Comparison of ENCODE assay signal across 12 cellular contexts in genomic region chr3:110995461-110996226, GRCh38.
DNase-seq lines count a peak whose midpoint lies in the region; ATAC-seq, FAIRE-seq and TF ChIP-seq lines count a peak whose summit lies in the region.
"Had no signal": no experiment of that assay in that cellular context is flagged by ENCODE, and none has a peak within 500 bp of the region (broad histone marks: within the 10 kb centered on the region; RNA-seq: fewer than 3 reads in every experiment).

No MANE protein-coding gene starts in this region.

- no peak for TF ChIP-seq RAD21 in H1 (IDR thresholded peaks at IDR 0.05 in 1 of 2, conservative IDR thresholded peaks at IDR 0.05 in 1 of 2; ENCODE audit: low read depth in 2 of 2, low read length in 2 of 2)

- no peak overlapping the region for H2BK120ac ChIP-seq in H1 (replicated peaks; ENCODE audit: low read depth, low read length)

- TF ChIP-seq EP300 in H1 (IDR thresholded peaks at IDR 0.05; ENCODE audit: borderline replicate concordance in 1 of 2, low read depth in 2 of 2, low read length in 2 of 2), result no peak

- TF ChIP-seq POLR2A in breast epithelium (IDR thresholded peaks at IDR 0.05), result no peak
- no peak for TF ChIP-seq POLR2A in H1 (IDR thresholded peaks at IDR 0.05; ENCODE audit: control extremely low read depth in 1 of 2, low read depth in 2 of 2, low read length in 2 of 2)

- H3K27me3 Mint-ChIP-seq in MCF 10A (ENCODE audit: insufficient read depth, unreplicated experiment), result no peaks in the 10 kb centered on the region
- H3K27me3 Mint-ChIP-seq: activated naive CD8-positive, alpha-beta T cell treated with anti-CD3 and anti-CD28 coated beads for 36 hours had no signal

- no TSS peak for BruUV-seq in MCF 10A (replicated peaks; lab: Mats Ljungman, UMichigan)

- POLR2A ChIA-PET in MCF 10A (lab: Yijun Ruan, JAX), result interaction anchor here (0.6 kb wide), 3 partner anchors 18 to 860 kb away, joined by 3 read pairs; no protein-coding TSS in a partner anchor
- POLR2A ChIA-PET in H1 (lab: Charles Lee; ENCODE audit: partially characterized antibody), result interaction anchor here (3.1 kb wide), 1 partner anchor 25 kb away, joined by 13 read pairs; no protein-coding TSS in a partner anchor

- H3K27ac ChIP-seq in breast epithelium, result no peak overlapping the region
- H3K27ac ChIP-seq in H1 (ENCODE audit: low read depth, low read length), result no peak overlapping the region
- no peak overlapping the region for H3K27ac ChIP-seq in kidney (ENCODE audit: low read depth in 2 of 2, low read length in 2 of 2)
- H3K27ac ChIP-seq: hepatocyte had no signal

- no peak overlapping the region for H2BK15ac ChIP-seq in H1 (ENCODE audit: low read length)

- H3K9me3 Mint-ChIP-seq in MCF 10A (ENCODE audit: unreplicated experiment), result no peaks in the 10 kb centered on the region
- H3K9me3 Mint-ChIP-seq: activated naive CD8-positive, alpha-beta T cell treated with anti-CD3 and anti-CD28 coated beads for 36 hours had no signal

- H3K9ac ChIP-seq in H1 (replicated peaks in 1 of 4; ENCODE audit: extremely low read depth in 1 of 4, low read depth in 3 of 4, low read length in 3 of 4) (no peak overlapping the region), kidney (ENCODE audit: low read length in 2 of 2) (no peak overlapping the region)

- no peak overlapping the region for H3K56ac ChIP-seq in H1 (replicated peaks; ENCODE audit: insufficient read length, low read depth, low read length)

- no peak overlapping the region for H3K23ac ChIP-seq in H1 (ENCODE audit: insufficient read length)

- no peak overlapping the region for H3K18ac ChIP-seq in H1 (ENCODE audit: extremely low read depth, low read length)

- no peak overlapping the region for H2BK12ac ChIP-seq in H1 (ENCODE audit: low read depth, low read length)

- no peaks in the 10 kb centered on the region for H3K23me2 ChIP-seq in H1 (ENCODE audit: low read depth, low read length)

- no peak for ATAC-seq in GM18502 (IDR thresholded peaks at IDR 0.05; ENCODE audit: poor library complexity, unreplicated experiment)

- H4K5ac ChIP-seq in H1 (ENCODE audit: insufficient read length, low read depth, low read length), result no peak overlapping the region

- H4K91ac ChIP-seq in H1 (replicated peaks; ENCODE audit: insufficient read length, low read length), result no peak overlapping the region

- WGBS in H1 (ENCODE audit: extremely low coverage in 1 of 2, insufficient coverage in 1 of 2, insufficient read length in 1 of 2, insufficient replicate concordance in 2 of 2, low coverage in 1 of 2, low lambda C conversion rate in 2 of 2, missing lambda C conversion rate in 1 of 2), 2 experiments, result 89% methylated on average over 2 of the region's 2 CpGs; no CpG with 5 or more reads in 1 of the 2 experiments

- peaks cover 7% of the 10 kb centered on the region for H3K4me1 Mint-ChIP-seq in MCF 10A (ENCODE audit: insufficient read depth, unreplicated experiment)
- H3K4me1 Mint-ChIP-seq: activated naive CD8-positive, alpha-beta T cell treated with anti-CD3 and anti-CD28 coated beads for 36 hours had no signal

- H3K36me3 ChIP-seq in breast epithelium (no peaks in the 10 kb centered on the region), H1 (ENCODE audit: control insufficient read depth in 2 of 4, insufficient read depth in 4 of 4, low read length in 3 of 4) (no peaks in the 10 kb centered on the region), kidney (ENCODE audit: control insufficient read depth in 1 of 2, insufficient read depth in 2 of 2, low read length in 2 of 2) (no peaks in the 10 kb centered on the region)

- DNase-seq in MCF 10A (ENCODE audit: unreplicated experiment) (peak; percentile 71), breast epithelium (ENCODE audit: low spot score in 2 of 2) (no peak), NCI-H526 treated with DMSO at 0.1 percent for 48 hours (lab: John Stamatoyannopoulos, UW) (peak; percentile 24), H1 (ENCODE audit: low read depth in 1 of 2, low spot score in 2 of 2) (no peak), D341Med (ENCODE audit: low spot score) (no peak), hepatic stellate cell (ENCODE audit: low spot score) (no peak), kidney (no peak)
- DNase-seq: activated CD8-positive, alpha-beta memory T cell treated with anti-CD3 and anti-CD28 coated beads, Interleukin-2, amount 50 U/mL, for 4 hours; activated naive CD8-positive, alpha-beta T cell treated with anti-CD3 and anti-CD28 coated beads for 36 hours; NCI-H1694 had no signal

- FAIRE-seq in H1 (lab: Jason Lieb, UNC), result no peak
- no peak for FAIRE-seq in kidney (lab: Jason Lieb, UNC)

- H3K4ac ChIP-seq in H1 (replicated peaks; ENCODE audit: insufficient read length, low read depth, low read length), result no peak overlapping the region

- no peak overlapping the region for H2BK5ac ChIP-seq in H1 (ENCODE audit: low read depth, low read length)

- H3K14ac ChIP-seq in H1 (ENCODE audit: insufficient read length), result no peak overlapping the region

- no peak overlapping the region for H2AK5ac ChIP-seq in H1 (ENCODE audit: low read depth, low read length)

- no peaks in the 10 kb centered on the region for H3K79me1 ChIP-seq in H1 (ENCODE audit: low read depth, low read length)

- intact Hi-C loops in MCF 10A (cut with micrococcal nuclease), result no loop called here
- intact Hi-C loops in breast epithelium (cut with DNase I; ENCODE audit: low total_unique reads), result no loop called here
- intact Hi-C loops in kidney (cut with DNase I), result no loop called here

- H3K79me2 ChIP-seq in H1 (ENCODE audit: control insufficient read depth in 1 of 2, insufficient read depth in 2 of 2, low read length in 2 of 2), result no peaks in the 10 kb centered on the region
- H3K79me2 ChIP-seq: hepatocyte had no signal

- CTCF ChIA-PET in MCF 10A (lab: Yijun Ruan, JAX), result interaction anchor here (0.7 to 2.1 kb wide), 2 partner anchors 13 to 29 kb away, joined by 3 to 6 read pairs; no protein-coding TSS in a partner anchor
- CTCF ChIA-PET in H1 (lab: Charles Lee; ENCODE audit: partially characterized antibody), result interaction anchor here (1.1 to 1.3 kb wide), 2 partner anchors 11 kb away, joined by 3 to 4 read pairs; no protein-coding TSS in a partner anchor

- H3K4me1 ChIP-seq in breast epithelium, result no peaks in the 10 kb centered on the region
- H3K4me1 ChIP-seq in H1 (replicated peaks in 1 of 4; ENCODE audit: control insufficient read depth in 3 of 4, insufficient read depth in 4 of 4, low read length in 3 of 4), result no peaks in the 10 kb centered on the region
- no peaks in the 10 kb centered on the region for H3K4me1 ChIP-seq in kidney (ENCODE audit: control insufficient read depth in 1 of 2, insufficient read depth in 1 of 2, low read depth in 1 of 2, low read length in 2 of 2)

- no peak for TF ChIP-seq CTCF in MCF 10A (IDR thresholded peaks at IDR 0.05; ENCODE audit: unreplicated experiment)
- TF ChIP-seq CTCF in breast epithelium (IDR thresholded peaks at IDR 0.05), result no peak
- TF ChIP-seq CTCF in H1 (IDR thresholded peaks at IDR 0.05; ENCODE audit: control extremely low read depth in 1 of 3, insufficient read depth in 1 of 3, low read depth in 1 of 3, low read length in 3 of 3), result no peak
- TF ChIP-seq CTCF in kidney (IDR thresholded peaks at IDR 0.05; ENCODE audit: borderline replicate concordance, extremely low read depth, insufficient read depth), result no peak

- H3K36me3 Mint-ChIP-seq in MCF 10A (ENCODE audit: insufficient read depth, unreplicated experiment), result no peaks in the 10 kb centered on the region
- H3K36me3 Mint-ChIP-seq: activated naive CD8-positive, alpha-beta T cell treated with anti-CD3 and anti-CD28 coated beads for 36 hours had no signal

- no peaks in the 10 kb centered on the region for H4K20me1 ChIP-seq in H1 (replicated peaks in 1 of 2; ENCODE audit: control insufficient read depth in 1 of 2, insufficient read depth in 2 of 2, low read length in 2 of 2)

- H3K9me3 ChIP-seq in breast epithelium, result no peaks in the 10 kb centered on the region
- no peaks in the 10 kb centered on the region for H3K9me3 ChIP-seq in H1 (ENCODE audit: insufficient read depth in 2 of 2, low read depth in 1 of 2, low read length in 1 of 2)
- no peaks in the 10 kb centered on the region for H3K9me3 ChIP-seq in kidney (ENCODE audit: control insufficient read depth in 1 of 2, low read length in 2 of 2)

- no peak overlapping the region for H4K8ac ChIP-seq in H1 (ENCODE audit: extremely low read depth, insufficient read depth, low read length)

- 0 out of 2 replicates have a peak overlapping the region, but pooled peaks have one; percentile 22 for H2AFZ ChIP-seq in H1 (ENCODE audit: low read length)
- H2AFZ ChIP-seq: hepatocyte had no signal

- no peak overlapping the region for H3K27ac Mint-ChIP-seq in MCF 10A (ENCODE audit: low read depth, unreplicated experiment)
- H3K27ac Mint-ChIP-seq: activated naive CD8-positive, alpha-beta T cell treated with anti-CD3 and anti-CD28 coated beads for 36 hours had no signal

- H3K27me3 ChIP-seq in breast epithelium (no peaks in the 10 kb centered on the region), H1 (replicated peaks in 1 of 4; ENCODE audit: control insufficient read depth in 3 of 4, extremely low read depth in 1 of 4, insufficient read depth in 3 of 4, low read length in 3 of 4) (no peaks in the 10 kb centered on the region)
- H3K27me3 ChIP-seq: hepatocyte had no signal

- no peak overlapping the region for H3K4me2 ChIP-seq in H1 (ENCODE audit: insufficient read depth in 1 of 2, low read depth in 2 of 2, low read length in 2 of 2)
- H3K4me2 ChIP-seq: hepatocyte had no signal

- no peak overlapping the region for H3K4me3 Mint-ChIP-seq in MCF 10A (ENCODE audit: unreplicated experiment)
- H3K4me3 Mint-ChIP-seq: activated naive CD8-positive, alpha-beta T cell treated with anti-CD3 and anti-CD28 coated beads for 36 hours had no signal

- H2BK20ac ChIP-seq in H1 (ENCODE audit: low read length), result no peak overlapping the region

- H3K4me3 ChIP-seq in breast epithelium (no peak overlapping the region), H1 (ENCODE audit: extremely low read depth in 1 of 4, insufficient read depth in 2 of 4, low read depth in 3 of 4, low read length in 4 of 4) (no peak overlapping the region), kidney (ENCODE audit: low read length in 2 of 2) (no peak overlapping the region)
- H3K4me3 ChIP-seq: hepatocyte had no signal

TF ChIP-seq in H1, 55 proteins besides CTCF, POLR2A, EP300 and RAD21 (continues in another document):
- TF ChIP-seq TAF7 (optimal IDR thresholded peaks at IDR 0.05; ENCODE audit: borderline replicate concordance, low read depth, low read length) (no peak), PHF8 (conservative IDR thresholded peaks at IDR 0.05; ENCODE audit: low read depth, low read length) (no peak), EZH2 (IDR thresholded peaks at IDR 0.05; ENCODE audit: low read depth, low read length, severe bottlenecking) (no peak), USF2 (IDR thresholded peaks at IDR 0.05; ENCODE audit: low read length) (no peak), HDAC6 (IDR thresholded peaks at IDR 0.05; ENCODE audit: low read depth, low read length) (no peak)

Comparison
In these comparisons a context has a peak if more than half of its experiments do, and no peak if none do; other contexts are left out.
1. DNase-seq: peak in MCF 10A (single experiment) and NCI-H526 treated with DMSO at 0.1 percent for 48 hours (single experiment); none in breast epithelium (0 of 2), H1 (0 of 2), D341Med (single experiment), hepatic stellate cell (single experiment) and kidney (single experiment).